Comparison of ENCODE assay signal across 8 cellular contexts in genomic region chr3:28326458-28326926, GRCh38. TPM values are rescaled to one million over a fixed set of nuclear protein-coding genes. Genes with fewer than 3 reads are reported as not detected.
DNase-seq lines count a peak whose midpoint lies in the region; ATAC-seq and TF ChIP-seq lines count a peak whose summit lies in the region.

No MANE protein-coding gene starts in this region.

- H3K4me3 Mint-ChIP-seq in CD4-positive, CD25-positive, alpha-beta regulatory T cell: no peak overlapping the region
- no peak overlapping the region for H3K4me3 Mint-ChIP-seq in activated naive CD8-positive, alpha-beta T cell treated with anti-CD3 and anti-CD28 coated beads, Interleukin-2, amount 50 U/mL, for 24 hours

- peaks cover 12% of the 10 kb centered on the region for H3K4me1 ChIP-seq in CD4-positive, CD25-positive, alpha-beta regulatory T cell (ENCODE audit: control insufficient read depth, insufficient read depth, low read length, poor library complexity, severe bottlenecking)
- peaks cover 0 to 9% (median 0%) of the 10 kb centered on the region in 4 donors for H3K4me1 ChIP-seq in stomach

- intact Hi-C loops in stomach (cut with DNase I; ENCODE audit: low total_unique reads): no loop called here
- intact Hi-C loops in dorsolateral prefrontal cortex (cut with DNase I): no loop called here

- no peak overlapping the region for H3K27ac ChIP-seq in CD4-positive, CD25-positive, alpha-beta regulatory T cell (ENCODE audit: insufficient read depth, low read length, poor library complexity, severe bottlenecking)
- peak overlapping the region in 1 of 5 donors; percentile 14 for H3K27ac ChIP-seq in stomach
- no peak overlapping the region for H3K27ac ChIP-seq in dorsolateral prefrontal cortex

- no peaks in the 10 kb centered on the region for H3K9me3 Mint-ChIP-seq in CD4-positive, CD25-positive, alpha-beta regulatory T cell
- no peaks in the 10 kb centered on the region for H3K9me3 Mint-ChIP-seq in activated naive CD8-positive, alpha-beta T cell treated with anti-CD3 and anti-CD28 coated beads, Interleukin-2, amount 50 U/mL, for 24 hours

- H3K4me1 Mint-ChIP-seq in CD4-positive, CD25-positive, alpha-beta regulatory T cell: peaks cover 4 to 15% (median 8%) of the 10 kb centered on the region in 4 donors
- H3K4me1 Mint-ChIP-seq in activated naive CD8-positive, alpha-beta T cell treated with anti-CD3 and anti-CD28 coated beads, Interleukin-2, amount 50 U/mL, for 24 hours: peaks cover 29% of the 10 kb centered on the region

- H3K9me3 ChIP-seq in CD4-positive, CD25-positive, alpha-beta regulatory T cell (ENCODE audit: control insufficient read depth in 2 of 2, low read length in 2 of 2): no peaks in the 10 kb centered on the region
- no peaks in the 10 kb centered on the region for H3K9me3 ChIP-seq in stomach

- H3K27ac Mint-ChIP-seq in CD4-positive, CD25-positive, alpha-beta regulatory T cell: no peak overlapping the region
- peak overlapping the region; percentile 83 for H3K27ac Mint-ChIP-seq in activated naive CD8-positive, alpha-beta T cell treated with anti-CD3 and anti-CD28 coated beads, Interleukin-2, amount 50 U/mL, for 24 hours

- peak in 1 of 3 donors; percentile 55 for DNase-seq in CD4-positive, CD25-positive, alpha-beta regulatory T cell
- DNase-seq in activated naive CD8-positive, alpha-beta T cell treated with anti-CD3 and anti-CD28 coated beads, Interleukin-2, amount 50 U/mL, for 24 hours: peak; percentile 12
- DNase-seq in stomach: no peak
- no peak for DNase-seq in dorsolateral prefrontal cortex
- no peak for DNase-seq in activated effector memory CD4-positive, alpha-beta T cell treated with Interleukin-2 at 50 U/mL for 16 hours
- DNase-seq in HT-29 (ENCODE audit: low spot score): no peak

- WGBS in stomach, 5 donors: 49 to 66% (median 53%) methylated on average over 2 of the region's 2 CpGs

- no peak for TF ChIP-seq POLR2A in stomach (IDR thresholded peaks at IDR 0.05)

- no peak for TF ChIP-seq CTCF in stomach (IDR thresholded peaks at IDR 0.05)
- TF ChIP-seq CTCF in dorsolateral prefrontal cortex (IDR thresholded peaks at IDR 0.05 in 54 of 56, conservative IDR thresholded peaks at IDR 0.05 in 2 of 56; ENCODE audit: low read depth in 1 of 56, partially characterized antibody in 56 of 56): no peak

- H3K36me3 Mint-ChIP-seq in CD4-positive, CD25-positive, alpha-beta regulatory T cell: peaks cover 9% of the 10 kb centered on the region
- H3K36me3 Mint-ChIP-seq in activated naive CD8-positive, alpha-beta T cell treated with anti-CD3 and anti-CD28 coated beads, Interleukin-2, amount 50 U/mL, for 24 hours (ENCODE audit: low read depth): peaks cover 18% of the 10 kb centered on the region

- H3K4me3 ChIP-seq in CD4-positive, CD25-positive, alpha-beta regulatory T cell (ENCODE audit: low read depth, low read length): no peak overlapping the region
- H3K4me3 ChIP-seq in stomach: no peak overlapping the region
- H3K4me3 ChIP-seq in dorsolateral prefrontal cortex: no peak overlapping the region

- no peak for TF ChIP-seq EP300 in stomach (IDR thresholded peaks at IDR 0.05)

- H3K27me3 Mint-ChIP-seq in CD4-positive, CD25-positive, alpha-beta regulatory T cell: no peaks in the 10 kb centered on the region
- H3K27me3 Mint-ChIP-seq in activated naive CD8-positive, alpha-beta T cell treated with anti-CD3 and anti-CD28 coated beads, Interleukin-2, amount 50 U/mL, for 24 hours: no peaks in the 10 kb centered on the region

- ATAC-seq in CD4-positive, CD25-positive, alpha-beta regulatory T cell (ENCODE audit: low read depth in 2 of 2): peak; percentile 47 to 56
- ATAC-seq in GM19467 (IDR thresholded peaks at IDR 0.05; ENCODE audit: unreplicated experiment) (peak; percentile 73), HG03457 (IDR thresholded peaks at IDR 0.05; ENCODE audit: unreplicated experiment) (peak; percentile 62)
- peak; percentile 97 for ATAC-seq in activated naive CD8-positive, alpha-beta T cell treated with anti-CD3 and anti-CD28 coated beads, Interleukin-2, amount 50 U/mL, for 24 hours

- peaks cover 22% of the 10 kb centered on the region for H3K36me3 ChIP-seq in CD4-positive, CD25-positive, alpha-beta regulatory T cell (ENCODE audit: control insufficient read depth, insufficient read depth, low read length)
- peaks cover 7 to 64% (median 49%) of the 10 kb centered on the region in 4 donors for H3K36me3 ChIP-seq in stomach

- H3K27me3 ChIP-seq in CD4-positive, CD25-positive, alpha-beta regulatory T cell (ENCODE audit: control insufficient read depth, insufficient read depth, low read length): no peaks in the 10 kb centered on the region
- H3K27me3 ChIP-seq in stomach (no peaks in the 10 kb centered on the region), dorsolateral prefrontal cortex (no peaks in the 10 kb centered on the region)

RNA-seq across cellular contexts. Expression of gene ZCWPW2, which starts 22.0 kb away (rescaled TPM):
- 0.37 TPM for total RNA-seq in CD4-positive, CD25-positive, alpha-beta regulatory T cell
- 1 to 10 TPM in 1 of 4 donors, under 1 TPM in 3; 0.70 to 1.2 (median 0.97) TPM for polyA plus RNA-seq in CD4-positive, CD25-positive, alpha-beta regulatory T cell
- total RNA-seq in stomach (1 to 10 TPM in 3 of 5 donors, under 1 TPM in 1, not detected in 1; 0.29 to 9.4 (median 1.7) TPM), dorsolateral prefrontal cortex (1 to 10 TPM; 3.0 to 9.4 (median 5.4) TPM)
- under 1 TPM; 0.61 to 0.88 (median 0.62) TPM for polyA plus RNA-seq in stomach
- 0.51 TPM in 1 of 2 replicates, not detected in the other for total RNA-seq in HT-29 (2014; rRNA removed; shearing (Covaris generic))

RNA-seq across cellular contexts. Expression of gene AZI2, which starts 22.1 kb away (rescaled TPM):
- 27.0 TPM for total RNA-seq in CD4-positive, CD25-positive, alpha-beta regulatory T cell
- 10 to 100 TPM; 60.4 to 65.9 (median 62.2) TPM for polyA plus RNA-seq in CD4-positive, CD25-positive, alpha-beta regulatory T cell
- total RNA-seq in stomach (100 to 1,000 TPM in 1 of 5 donors, 10 to 100 TPM in 3, 1 to 10 TPM in 1; 7.0 to 424 (median 74.7) TPM), dorsolateral prefrontal cortex (10 to 100 TPM; 42.8 to 93.5 (median 68.1) TPM)
- 10 to 100 TPM; 26.5 to 93.6 (median 34.9) TPM for polyA plus RNA-seq in stomach
- 10.0 and 10.5 TPM in 2 replicates for total RNA-seq in HT-29 (2014; rRNA removed; shearing (Covaris generic))
